1 cellular context compared by ENCODE assay signal in genomic region chr2:25878361-25879132, GRCh38.
TF ChIP-seq lines count a peak whose summit lies in the region.

Gene ASXL2 (minus strand): TSS chr2:25878487. CDS start chr2:25878222, 265 bp downstream.

TF ChIP-seq in HepG2, 621 proteins besides CTCF, POLR2A, EP300 and RAD21 (continued from another document):
- TF ChIP-seq ZBTB10 (CRISPR knock-in tag; IDR thresholded peaks at IDR 0.05; ENCODE audit: borderline replicate concordance) (no peak), ZBTB8A (CRISPR knock-in tag; IDR thresholded peaks at IDR 0.05; ENCODE audit: borderline replicate concordance, low read depth) (no peak), GATAD1 (CRISPR knock-in tag; IDR thresholded peaks at IDR 0.05) (peak; percentile 82), JUNB (CRISPR knock-in tag; IDR thresholded peaks at IDR 0.05; ENCODE audit: borderline replicate concordance) (no peak), SOX5 (CRISPR knock-in tag; IDR thresholded peaks at IDR 0.05; ENCODE audit: borderline replicate concordance) (peak; percentile 63), MLX (CRISPR knock-in tag; IDR thresholded peaks at IDR 0.05) (no peak; the same call in 1 of the 2 replicates), ZNF703 (CRISPR knock-in tag; IDR thresholded peaks at IDR 0.05; ENCODE audit: borderline replicate concordance) (no peak), KIAA2018 (CRISPR knock-in tag; IDR thresholded peaks at IDR 0.05; ENCODE audit: borderline replicate concordance) (peak; percentile 91; the same call in 1 of the 2 replicates), ZBTB37 (CRISPR knock-in tag; IDR thresholded peaks at IDR 0.05) (no peak), NR2F2 (IDR thresholded peaks at IDR 0.05; ENCODE audit: borderline replicate concordance, low read depth) (peak; percentile 26; the same call in 1 of the 2 replicates), AHR (CRISPR knock-in tag; IDR thresholded peaks at IDR 0.05) (peak; percentile 81), AGO1 (IDR thresholded peaks at IDR 0.05; ENCODE audit: low read depth, low read length, poor library complexity, severe bottlenecking) (no peak), KDM4B (CRISPR knock-in tag; IDR thresholded peaks at IDR 0.05) (peak; percentile 29; the same call in 1 of the 2 replicates), ZNF256 (CRISPR knock-in tag; conservative IDR thresholded peaks at IDR 0.05) (no peak; the same call in 1 of the 2 replicates), ZNF891 (CRISPR knock-in tag; IDR thresholded peaks at IDR 0.05) (no peak; the same call in 1 of the 2 replicates), ZBED4 (CRISPR knock-in tag; IDR thresholded peaks at IDR 0.05; ENCODE audit: borderline replicate concordance) (no peak), SP1 (IDR thresholded peaks at IDR 0.05) (no peak), SP1 (CRISPR knock-in tag; IDR thresholded peaks at IDR 0.05) (peak; percentile 84), FOXA3 (CRISPR knock-in tag; IDR thresholded peaks at IDR 0.05) (peak; percentile 51), MAFG (CRISPR knock-in tag; IDR thresholded peaks at IDR 0.05) (no peak), TRAFD1 (CRISPR knock-in tag; IDR thresholded peaks at IDR 0.05; ENCODE audit: borderline replicate concordance) (no peak; the same call in 1 of the 2 replicates), ZNF672 (CRISPR knock-in tag; IDR thresholded peaks at IDR 0.05) (no peak), ZNF569 (CRISPR knock-in tag; IDR thresholded peaks at IDR 0.05; ENCODE audit: borderline replicate concordance) (peak; percentile 91; the same call in 1 of the 2 replicates), POLR2AphosphoS2 (IDR thresholded peaks at IDR 0.05; ENCODE audit: low read depth, low read length) (no peak), MTA1 (CRISPR knock-in tag; IDR thresholded peaks at IDR 0.05; ENCODE audit: borderline replicate concordance) (no peak)
